24 cellular contexts compared by ENCODE assay signal in the genomic region with DNA sequence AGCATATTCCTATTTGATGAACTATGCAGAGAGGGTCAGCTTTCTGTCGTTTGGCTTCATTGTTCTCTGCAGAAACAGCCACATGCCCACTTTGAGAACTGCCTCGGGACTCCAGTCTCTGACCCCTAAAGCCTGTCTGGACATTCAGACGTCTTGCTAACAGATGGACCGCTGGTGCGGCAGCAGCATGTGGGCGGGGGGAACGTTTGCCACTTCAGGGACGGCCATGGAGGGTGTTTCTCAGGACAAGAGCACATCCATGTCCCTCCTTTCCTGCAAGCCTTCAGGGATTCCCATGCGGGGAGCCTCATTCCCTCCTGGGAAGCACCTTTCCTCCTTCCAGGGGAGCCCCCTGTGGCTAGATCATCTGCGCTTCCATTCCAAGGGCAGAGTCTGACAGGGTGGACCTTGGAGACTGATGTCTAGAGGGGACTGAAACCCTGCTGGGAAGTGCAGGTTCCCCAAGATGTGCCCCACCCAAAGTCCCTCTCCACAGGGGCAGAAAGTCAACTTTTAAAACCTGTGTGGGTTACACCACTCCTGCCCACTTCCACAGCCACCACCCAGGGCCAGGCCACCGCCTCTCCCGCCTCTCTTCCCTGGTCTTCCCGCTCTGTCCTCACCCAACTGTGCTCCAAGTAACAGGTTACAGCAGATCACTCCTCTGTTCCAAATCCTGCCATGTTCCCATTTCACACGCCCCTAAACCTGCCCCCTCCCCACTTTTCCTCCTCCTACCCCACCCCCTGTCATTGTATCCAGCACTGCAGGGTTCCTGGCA.
"Had no signal": no experiment of that assay in that cellular context is flagged by ENCODE, and none has a peak within 500 bp of the region (broad histone marks: within the 10 kb centered on the region; RNA-seq: fewer than 3 reads in every experiment).

No MANE protein-coding gene starts in this region.

- DNase-seq: activated CD4-positive, alpha-beta T cell treated with anti-CD3 and anti-CD28 coated beads for 36 hours; activated CD4-positive, CD25-positive, alpha-beta regulatory T cell; activated CD8-positive, alpha-beta memory T cell treated with anti-CD3 and anti-CD28 coated beads, Interleukin-2, amount 50 U/mL, for 4 hours; activated CD8-positive, alpha-beta T cell treated with anti-CD3 and anti-CD28 coated beads for 36 hours; activated naive CD4-positive, alpha-beta T cell treated with anti-CD3 and anti-CD28 coated beads, Interleukin-2, amount 50 U/mL, for 16 hours; activated naive CD8-positive, alpha-beta T cell treated with anti-CD3 and anti-CD28 coated beads, Interleukin-2, amount 10 ng/mL, durations not matched to agents 7 days and 5 days; adrenal gland; anterior cingulate cortex; Karpas-422; MM.1S; NCI-H1105 treated with DMSO at 0.1 percent for 48 hours; NCI-H1930; NCI-H2171; NCI-H2227 treated with DMSO at 0.1 percent for 48 hours; NCI-H510A; NCI-H526 treated with DMSO at 0.1 percent for 48 hours; PC-3; SHP77 treated with DMSO at 0.1 percent for 48 hours; T-cell; T-helper 2 cell; T1000 had no signal

- H3K27me3 Mint-ChIP-seq: activated CD4-positive, alpha-beta T cell treated with anti-CD3 and anti-CD28 coated beads for 36 hours; activated CD8-positive, alpha-beta T cell treated with anti-CD3 and anti-CD28 coated beads for 36 hours; activated naive CD8-positive, alpha-beta T cell treated with anti-CD3 and anti-CD28 coated beads, Interleukin-2, amount 10 ng/mL, durations not matched to agents 7 days and 5 days had no signal

- H3K36me3 ChIP-seq: adrenal gland had no signal

- H3K9me3 ChIP-seq: adrenal gland had no signal

- H3K27me3 ChIP-seq: adrenal gland had no signal

- H3K4me3 ChIP-seq: adrenal gland, K562 had no signal

- H3K4me1 ChIP-seq: adrenal gland had no signal

- H3K9me3 Mint-ChIP-seq: activated CD8-positive, alpha-beta T cell treated with anti-CD3 and anti-CD28 coated beads for 36 hours; activated naive CD8-positive, alpha-beta T cell treated with anti-CD3 and anti-CD28 coated beads, Interleukin-2, amount 10 ng/mL, durations not matched to agents 7 days and 5 days; T-cell had no signal

- H3K4me3 Mint-ChIP-seq: activated CD4-positive, alpha-beta T cell treated with anti-CD3 and anti-CD28 coated beads for 36 hours; activated CD8-positive, alpha-beta T cell treated with anti-CD3 and anti-CD28 coated beads for 36 hours; activated naive CD8-positive, alpha-beta T cell treated with anti-CD3 and anti-CD28 coated beads, Interleukin-2, amount 10 ng/mL, durations not matched to agents 7 days and 5 days; T-cell had no signal

- H3K27ac ChIP-seq: adrenal gland had no signal

- FAIRE-seq: K562, RCC 7860, TTC549 had no signal

- H3K4me1 Mint-ChIP-seq: activated CD4-positive, alpha-beta T cell treated with anti-CD3 and anti-CD28 coated beads for 36 hours; activated naive CD8-positive, alpha-beta T cell treated with anti-CD3 and anti-CD28 coated beads, Interleukin-2, amount 10 ng/mL, durations not matched to agents 7 days and 5 days; T-cell had no signal

- H3K36me3 Mint-ChIP-seq: activated naive CD8-positive, alpha-beta T cell treated with anti-CD3 and anti-CD28 coated beads, Interleukin-2, amount 10 ng/mL, durations not matched to agents 7 days and 5 days; T-cell had no signal

- ATAC-seq: activated CD4-positive, alpha-beta T cell treated with anti-CD3 and anti-CD28 coated beads for 36 hours; activated CD8-positive, alpha-beta T cell treated with anti-CD3 and anti-CD28 coated beads for 36 hours; K562; PC-3; T-cell had no signal

- H3K27ac Mint-ChIP-seq: activated CD4-positive, alpha-beta T cell treated with anti-CD3 and anti-CD28 coated beads for 36 hours; activated CD8-positive, alpha-beta T cell treated with anti-CD3 and anti-CD28 coated beads for 36 hours; activated naive CD8-positive, alpha-beta T cell treated with anti-CD3 and anti-CD28 coated beads, Interleukin-2, amount 10 ng/mL, durations not matched to agents 7 days and 5 days; T-cell had no signal
